10 cellular contexts compared by ENCODE assay signal in genomic region chr19:43763473-43763939, GRCh38. TPM values are rescaled to one million over a fixed set of nuclear protein-coding genes. Genes with fewer than 3 reads are reported as not detected.
DNase-seq lines count a peak whose midpoint lies in the region; ATAC-seq, FAIRE-seq and TF ChIP-seq lines count a peak whose summit lies in the region.
"Had no signal": no experiment of that assay in that cellular context is flagged by ENCODE, and none has a peak within 500 bp of the region (broad histone marks: within the 10 kb centered on the region; RNA-seq: fewer than 3 reads in every experiment).

No MANE protein-coding gene starts in this region.

- TF ChIP-seq POLR2A in H1 (IDR thresholded peaks at IDR 0.05; ENCODE audit: control extremely low read depth in 1 of 2, low read depth in 2 of 2, low read length in 2 of 2) (no peak), stomach (IDR thresholded peaks at IDR 0.05) (no peak)

- no peaks in the 10 kb centered on the region for H4K20me1 ChIP-seq in H1 (replicated peaks in 1 of 2; ENCODE audit: control insufficient read depth in 1 of 2, insufficient read depth in 2 of 2, low read length in 2 of 2)

- no peak overlapping the region for H2AK5ac ChIP-seq in H1 (ENCODE audit: low read depth, low read length)

- POLR2A ChIA-PET in Panc1 (lab: Charles Lee) (no interaction called here), H1 (lab: Charles Lee; ENCODE audit: partially characterized antibody) (interaction anchor here (1.3 kb wide), 1 partner anchor 9 kb away, joined by 4 read pairs; the partner anchor contains the start of gene SMG9)

- H3K4me2 ChIP-seq in H1 (ENCODE audit: insufficient read depth in 1 of 2, low read depth in 2 of 2, low read length in 2 of 2) = no peak overlapping the region

- H3K4me1 ChIP-seq in Panc1 (ENCODE audit: control insufficient read depth, insufficient read depth, low read length) (peaks cover 23% of the 10 kb centered on the region), H1 (replicated peaks in 1 of 4; ENCODE audit: control insufficient read depth in 3 of 4, insufficient read depth in 4 of 4, low read length in 3 of 4) (peaks cover 0 to 4% (median 2%) of the 10 kb centered on the region in 4 experiments; a peak in 4 of 7 replicates), stomach (peaks cover 0 to 50% (median 17%) of the 10 kb centered on the region in 4 donors)

- H3K9ac ChIP-seq in H1 (replicated peaks in 1 of 4; ENCODE audit: extremely low read depth in 1 of 4, low read depth in 3 of 4, low read length in 3 of 4) = no peak overlapping the region

- H4K8ac ChIP-seq in H1 (ENCODE audit: extremely low read depth, insufficient read depth, low read length) = peak overlapping the region; percentile 36; the same call in 1 of the 2 replicates

- no peak overlapping the region for H2BK5ac ChIP-seq in H1 (ENCODE audit: low read depth, low read length)

- no peak overlapping the region for H2BK20ac ChIP-seq in H1 (ENCODE audit: low read length)

- in situ Hi-C loops in Panc1 (cut with HindIII; ENCODE audit: low pct_unique_long_range_greater_than_20kb, low sequenced_read_pairs) = no loop called here

- no peak overlapping the region for H3K18ac ChIP-seq in H1 (ENCODE audit: extremely low read depth, low read length)

- no peak overlapping the region for H2AFZ ChIP-seq in H1 (ENCODE audit: low read length)

- no peak for TF ChIP-seq CTCF in Panc1 (IDR thresholded peaks at IDR 0.05)
- TF ChIP-seq CTCF in H1 (IDR thresholded peaks at IDR 0.05; ENCODE audit: control extremely low read depth in 1 of 3, insufficient read depth in 1 of 3, low read depth in 1 of 3, low read length in 3 of 3) = no peak
- TF ChIP-seq CTCF in stomach (IDR thresholded peaks at IDR 0.05) = no peak

- FAIRE-seq in H1 (lab: Jason Lieb, UNC) = no peak

- DNase-seq in activated CD4-positive, alpha-beta T cell treated with anti-CD3 and anti-CD28 coated beads, Interleukin-2, amount 50 U/mL, for 48 hours = peak; percentile 49 to 56
- DNase-seq in activated CD4-positive, alpha-beta T cell treated with anti-CD3 and anti-CD28 coated beads for 48 hours = no peak
- no peak for DNase-seq in Panc1 (ENCODE audit: low read depth, low spot score)
- DNase-seq in H1 (ENCODE audit: low read depth in 1 of 2, low spot score in 2 of 2) = no peak
- no peak for DNase-seq in stomach
- DNase-seq in left colon = no peak
- no peak for DNase-seq in OCI-M2 (lab: John Stamatoyannopoulos, UW; ENCODE audit: unreplicated experiment)
- DNase-seq: activated CD4-positive, alpha-beta T cell treated with anti-CD3 and anti-CD28 coated beads, Interleukin-2, amount 50 U/mL, for 1 hour had no signal

- H3K4ac ChIP-seq in H1 (replicated peaks; ENCODE audit: insufficient read length, low read depth, low read length) = no peak overlapping the region

- H4K91ac ChIP-seq in H1 (replicated peaks; ENCODE audit: insufficient read length, low read length) = no peak overlapping the region

- H3K27me3 ChIP-seq in Panc1 (ENCODE audit: control insufficient read depth, insufficient read depth, low read length) = no peaks in the 10 kb centered on the region
- H3K27me3 ChIP-seq in H1 (replicated peaks in 1 of 4; ENCODE audit: control insufficient read depth in 3 of 4, extremely low read depth in 1 of 4, insufficient read depth in 3 of 4, low read length in 3 of 4) = no peaks in the 10 kb centered on the region
- H3K27me3 ChIP-seq in stomach = no peaks in the 10 kb centered on the region

- H3K56ac ChIP-seq in H1 (replicated peaks; ENCODE audit: insufficient read length, low read depth, low read length) = no peak overlapping the region

- intact Hi-C loops in Panc1 (cut with micrococcal nuclease; ENCODE audit: unreplicated experiment) = no loop called here
- intact Hi-C loops in stomach (cut with DNase I; ENCODE audit: low total_unique reads) = no loop called here
- intact Hi-C loops in left colon (cut with DNase I, micrococcal nuclease) = no loop called here

- H3K36me3 ChIP-seq in Panc1 (ENCODE audit: control insufficient read depth, insufficient read depth, low read length) (no peaks in the 10 kb centered on the region), H1 (ENCODE audit: control insufficient read depth in 2 of 4, insufficient read depth in 4 of 4, low read length in 3 of 4) (no peaks in the 10 kb centered on the region), stomach (peaks cover 0 to 3% (median 0%) of the 10 kb centered on the region in 4 donors)

- no peaks in the 10 kb centered on the region for H3K79me2 ChIP-seq in H1 (ENCODE audit: control insufficient read depth in 1 of 2, insufficient read depth in 2 of 2, low read length in 2 of 2)

- H3K4me3 ChIP-seq in Panc1 (ENCODE audit: low read depth in 2 of 2, low read length in 2 of 2) (no peak overlapping the region), H1 (ENCODE audit: extremely low read depth in 1 of 4, insufficient read depth in 2 of 4, low read depth in 3 of 4, low read length in 4 of 4) (no peak overlapping the region), stomach (no peak overlapping the region)

- no peaks in the 10 kb centered on the region for H3K9me3 ChIP-seq in Panc1 (ENCODE audit: control insufficient read depth, insufficient read depth, low read depth, low read length)
- H3K9me3 ChIP-seq in H1 (ENCODE audit: insufficient read depth in 2 of 2, low read depth in 1 of 2, low read length in 1 of 2) = no peaks in the 10 kb centered on the region
- no peaks in the 10 kb centered on the region for H3K9me3 ChIP-seq in stomach

- no peak overlapping the region for H3K23ac ChIP-seq in H1 (ENCODE audit: insufficient read length)

- ATAC-seq in Panc1 (no peak), GM21367 (IDR thresholded peaks at IDR 0.05; ENCODE audit: unreplicated experiment) (no peak), left colon (no peak)

- H3K27ac ChIP-seq in Panc1 (ENCODE audit: low read length) (0 out of 2 replicates have a peak overlapping the region, but pooled peaks have one; percentile 7), H1 (ENCODE audit: low read depth, low read length) (no peak overlapping the region), stomach (peak overlapping the region in 3 of 5 donors; percentile 38 to 55 (median 50))

- 87% methylated on average over 3 of the region's 3 CpGs; no CpG with 5 or more reads in 1 of the 2 experiments for WGBS in H1 (ENCODE audit: extremely low coverage in 1 of 2, insufficient coverage in 1 of 2, insufficient read length in 1 of 2, insufficient replicate concordance in 2 of 2, low coverage in 1 of 2, low lambda C conversion rate in 2 of 2, missing lambda C conversion rate in 1 of 2), 2 experiments
- WGBS in stomach, 5 donors = 43 to 62% (median 53%) methylated on average over 3 of the region's 3 CpGs

- no peak overlapping the region for H2BK15ac ChIP-seq in H1 (ENCODE audit: low read length)

- no peak overlapping the region for H3K14ac ChIP-seq in H1 (ENCODE audit: insufficient read length)

- no TSS peak for BruUV-seq in Panc1 (replicated peaks; lab: Mats Ljungman, UMichigan)

- TF ChIP-seq RAD21 in H1 (IDR thresholded peaks at IDR 0.05 in 1 of 2, conservative IDR thresholded peaks at IDR 0.05 in 1 of 2; ENCODE audit: low read depth in 2 of 2, low read length in 2 of 2) = no peak

- H2BK12ac ChIP-seq in H1 (ENCODE audit: low read depth, low read length) = no peak overlapping the region

- TF ChIP-seq EP300 in H1 (IDR thresholded peaks at IDR 0.05; ENCODE audit: borderline replicate concordance in 1 of 2, low read depth in 2 of 2, low read length in 2 of 2) = no peak
- no peak for TF ChIP-seq EP300 in stomach (IDR thresholded peaks at IDR 0.05)

- H2BK120ac ChIP-seq in H1 (replicated peaks; ENCODE audit: low read depth, low read length) = no peak overlapping the region

- no peak overlapping the region for H4K5ac ChIP-seq in H1 (ENCODE audit: insufficient read length, low read depth, low read length)

- no peaks in the 10 kb centered on the region for H3K79me1 ChIP-seq in H1 (ENCODE audit: low read depth, low read length)

- CTCF ChIA-PET in Panc1 (lab: Charles Lee) = interaction anchor here (0.8 kb wide), 1 partner anchor 26 kb away, joined by 3 read pairs; no protein-coding TSS in a partner anchor
- CTCF ChIA-PET in H1 (lab: Charles Lee; ENCODE audit: partially characterized antibody) = interaction anchor here (0.8 to 37.0 kb wide), 5 partner anchors 7 to 169 kb away, joined by 3 to 703 read pairs (median 4); partner anchors contain the start of genes KCNN4 and SMG9

- H3K23me2 ChIP-seq in H1 (ENCODE audit: low read depth, low read length) = no peaks in the 10 kb centered on the region

RNA-seq across cellular contexts. Expression of gene SMG9, which starts 8.7 kb away (rescaled TPM):
- total RNA-seq in Panc1 (2021; ENCODE audit: unreplicated experiment) (49.9 TPM), stomach (10 to 100 TPM in 3 of 5 donors, 1 to 10 TPM in 2; 3.5 to 59.4 (median 11.3) TPM), left colon (10 to 100 TPM; 25.4 to 40.3 TPM)
- 37.6 TPM for polyA plus RNA-seq in Panc1 (2012; ENCODE audit: insufficient read length)
- 28.7 and 34.0 TPM in 2 replicates for total RNA-seq in H1 (2021; fragmentation: NEBNext Ultra II Directional; extraction: Animal tissue kit (Norgen Biotek cat#: 25700))
- polyA plus RNA-seq in H1 (2011; rRNA removed) (20.4 and 25.6 TPM in 2 replicates), stomach (10 to 100 TPM; 11.8 to 27.9 (median 22.1) TPM)
- polyA plus RNA-seq in H1 (2011; cell fraction: cytosol; rRNA removed) = 16.5 TPM
- polyA plus RNA-seq in H1 (2011; cell fraction: nucleus; rRNA removed) = 50.0 TPM
- polyA plus RNA-seq in H1 (2012, experiment 1 of 2) = 21.5 to 33.3 TPM (median 28.7 TPM) in 4 replicates
- polyA plus RNA-seq in H1 (2012, experiment 2 of 2) = 14.0 TPM
- polyA plus RNA-seq in H1 (2013, experiment 1 of 2) = 13.1 TPM
- polyA plus RNA-seq in H1 (2013, experiment 2 of 2) = 12.1 TPM
- polyA minus RNA-seq in H1 (2011; rRNA and poly(A)+ RNA removed) = 13.7 and 13.8 TPM in 2 replicates
- 12.5 TPM for polyA minus RNA-seq in H1 (2011; cell fraction: cytosol; rRNA and poly(A)+ RNA removed)
- 15.1 TPM for polyA minus RNA-seq in H1 (2011; cell fraction: nucleus; rRNA and poly(A)+ RNA removed)

RNA-seq across cellular contexts. Expression of gene KCNN4, which starts 17.3 kb away (rescaled TPM):
- total RNA-seq in Panc1 (2021; ENCODE audit: unreplicated experiment) (29.7 TPM), stomach (100 to 1,000 TPM in 1 of 5 donors, 10 to 100 TPM in 3, 1 to 10 TPM in 1; 3.1 to 222 (median 32.7) TPM), left colon (10 to 100 TPM; 21.2 to 45.6 TPM)
- polyA plus RNA-seq in Panc1 (2012; ENCODE audit: insufficient read length) = 50.8 TPM
- total RNA-seq in H1 (2021; fragmentation: NEBNext Ultra II Directional; extraction: Animal tissue kit (Norgen Biotek cat#: 25700)) = 0.78 and 1.0 TPM in 2 replicates
- polyA plus RNA-seq in H1 (2011; rRNA removed) (1.5 and 2.0 TPM in 2 replicates), stomach (10 to 100 TPM in 1 of 3 donors, 1 to 10 TPM in 2; 7.6 to 22.4 (median 8.6) TPM)
- polyA plus RNA-seq in H1 (2011; cell fraction: cytosol; rRNA removed) = 1.6 TPM
- polyA plus RNA-seq in H1 (2011; cell fraction: nucleus; rRNA removed) = 3.1 TPM
- 0.64 to 1.2 TPM (median 0.86 TPM) in 4 replicates for polyA plus RNA-seq in H1 (2012, experiment 1 of 2)
- polyA plus RNA-seq in H1 (2012, experiment 2 of 2) = 0.56 TPM
- polyA plus RNA-seq in H1 (2013, experiment 1 of 2) = 1.1 TPM
- 1.1 TPM for polyA plus RNA-seq in H1 (2013, experiment 2 of 2)
- 0.39 and 0.54 TPM in 2 replicates for polyA minus RNA-seq in H1 (2011; rRNA and poly(A)+ RNA removed)
- polyA minus RNA-seq in H1 (2011; cell fraction: cytosol; rRNA and poly(A)+ RNA removed) = not detected
- polyA minus RNA-seq in H1 (2011; cell fraction: nucleus; rRNA and poly(A)+ RNA removed) = 2.1 TPM

RNA-seq across cellular contexts. Expression of gene LYPD5, which starts 38.7 kb away (rescaled TPM):
- 0.87 TPM for total RNA-seq in Panc1 (2021; ENCODE audit: unreplicated experiment)
- polyA plus RNA-seq in Panc1 (2012; ENCODE audit: insufficient read length) = 0.84 TPM
- 0.59 and 0.74 TPM in 2 replicates for total RNA-seq in H1 (2021; fragmentation: NEBNext Ultra II Directional; extraction: Animal tissue kit (Norgen Biotek cat#: 25700))
- 4.3 TPM in 2 replicates for polyA plus RNA-seq in H1 (2011; rRNA removed)
- 2.2 TPM for polyA plus RNA-seq in H1 (2011; cell fraction: cytosol; rRNA removed)
- 3.5 TPM for polyA plus RNA-seq in H1 (2011; cell fraction: nucleus; rRNA removed)
- 0.83 to 1.4 TPM (median 1.0 TPM) in 4 replicates for polyA plus RNA-seq in H1 (2012, experiment 1 of 2)
- polyA plus RNA-seq in H1 (2012, experiment 2 of 2) = 1.2 TPM
- 1.0 TPM for polyA plus RNA-seq in H1 (2013, experiment 1 of 2)
- 0.75 TPM for polyA plus RNA-seq in H1 (2013, experiment 2 of 2)
- 1.4 and 1.5 TPM in 2 replicates for polyA minus RNA-seq in H1 (2011; rRNA and poly(A)+ RNA removed)
- polyA minus RNA-seq in H1 (2011; cell fraction: cytosol; rRNA and poly(A)+ RNA removed) = 0.88 TPM
- 6.1 TPM for polyA minus RNA-seq in H1 (2011; cell fraction: nucleus; rRNA and poly(A)+ RNA removed)
- under 1 TPM in 1 of 5 donors, not detected in 4; 0.43 TPM for total RNA-seq in stomach
- 1 to 10 TPM in 2 of 3 donors, under 1 TPM in 1; 0.61 to 3.9 (median 2.6) TPM for polyA plus RNA-seq in stomach
- total RNA-seq in left colon = 1 to 10 TPM in 1 of 2 donors, under 1 TPM in 1; 0.70 to 3.5 TPM

RNA-seq across cellular contexts. Expression of gene IRGC, which starts 47.6 kb away (rescaled TPM):
- total RNA-seq in Panc1 (2021; ENCODE audit: unreplicated experiment) (not detected), stomach (not detected), left colon (not detected)
- polyA plus RNA-seq in Panc1 (2012; ENCODE audit: insufficient read length) = not detected
- total RNA-seq in H1 (2021; fragmentation: NEBNext Ultra II Directional; extraction: Animal tissue kit (Norgen Biotek cat#: 25700)) = not detected in 2 replicates
- polyA plus RNA-seq in H1 (2011; rRNA removed) (not detected in 2 replicates), stomach (not detected)
- not detected for polyA plus RNA-seq in H1 (2011; cell fraction: cytosol; rRNA removed)
- polyA plus RNA-seq in H1 (2011; cell fraction: nucleus; rRNA removed) = not detected
- polyA plus RNA-seq in H1 (2012, experiment 1 of 2) = not detected in 4 replicates
- polyA plus RNA-seq in H1 (2012, experiment 2 of 2) = not detected
- polyA plus RNA-seq in H1 (2013, experiment 1 of 2) = not detected
- 0.06 TPM for polyA plus RNA-seq in H1 (2013, experiment 2 of 2)
- polyA minus RNA-seq in H1 (2011; rRNA and poly(A)+ RNA removed) = not detected in 2 replicates
- polyA minus RNA-seq in H1 (2011; cell fraction: cytosol; rRNA and poly(A)+ RNA removed) = not detected
- not detected for polyA minus RNA-seq in H1 (2011; cell fraction: nucleus; rRNA and poly(A)+ RNA removed)
- total RNA-seq: mucosa of gallbladder had no signal

Comparison
In these comparisons a context has a peak if more than half of its experiments do, and no peak if none do; other contexts are left out.
1. DNase-seq: peak in activated CD4-positive, alpha-beta T cell treated with anti-CD3 and anti-CD28 coated beads, Interleukin-2, amount 50 U/mL, for 48 hours (2 of 2); none in activated CD4-positive, alpha-beta T cell treated with anti-CD3 and anti-CD28 coated beads for 48 hours (single experiment), Panc1 (single experiment), H1 (0 of 2), stomach (single experiment), left colon (0 of 2) and OCI-M2 (single experiment).